8 cellular contexts compared by ENCODE assay signal in the genomic region with DNA sequence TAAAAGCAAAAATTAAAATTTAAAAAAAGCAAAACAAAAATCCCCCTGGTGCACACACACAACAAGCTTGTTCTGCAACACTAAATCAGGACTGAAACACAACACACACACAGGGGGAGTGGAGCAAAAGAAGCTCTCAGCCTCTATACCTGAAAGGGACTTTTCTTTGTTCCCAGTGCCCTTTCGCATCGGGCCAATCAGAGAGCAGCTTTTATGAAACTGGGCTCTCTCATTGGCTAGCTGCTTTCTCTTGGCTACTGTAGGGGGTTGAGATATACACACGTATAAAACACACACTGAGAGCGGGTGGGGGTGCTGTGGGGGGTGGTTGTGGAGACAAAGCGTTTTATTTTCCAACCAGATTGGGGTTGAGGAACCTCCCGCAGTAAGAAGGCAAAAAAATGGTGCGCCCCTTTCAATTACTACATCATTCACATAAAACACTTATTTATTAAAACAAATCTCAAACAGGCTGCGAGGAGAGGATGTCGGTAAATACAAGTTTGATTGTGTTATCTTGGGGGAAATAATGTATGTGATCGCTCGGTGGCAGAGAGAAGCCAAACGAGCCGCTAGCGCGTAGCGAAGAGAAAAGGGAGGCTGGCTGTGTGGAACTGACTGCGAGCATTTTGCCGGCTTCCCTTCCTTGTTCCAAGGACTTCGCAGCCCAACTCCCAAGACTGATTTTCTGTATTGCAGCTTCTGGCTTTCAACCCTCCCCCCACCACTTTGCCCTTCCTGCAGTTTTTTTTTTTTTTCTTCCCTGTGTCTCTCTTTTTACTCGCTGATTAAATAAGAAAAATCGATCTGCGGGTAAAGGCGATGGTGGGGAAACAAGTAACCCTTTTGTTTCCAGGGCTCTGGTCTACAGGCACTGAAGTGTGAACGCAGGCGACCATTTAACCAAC. TPM values are rescaled to one million over a fixed set of nuclear protein-coding genes. Genes with fewer than 3 reads are reported as not detected.
DNase-seq lines count a peak whose midpoint lies in the region; ATAC-seq and TF ChIP-seq lines count a peak whose summit lies in the region.

No MANE protein-coding gene starts in this region.

- H3K9me3 ChIP-seq in thoracic aorta = no peaks in the 10 kb centered on the region

- no peaks in the 10 kb centered on the region for H3K36me3 ChIP-seq in thoracic aorta

- H3K27ac ChIP-seq in thoracic aorta = peak overlapping the region; percentile 64 to 85

- peak; percentile 87 for ATAC-seq in HG02623 (IDR thresholded peaks at IDR 0.05; ENCODE audit: unreplicated experiment)
- ATAC-seq in thoracic aorta (ENCODE audit: insufficient number of reproducible peaks, low FRiP score, low read depth) = no peak

- in situ Hi-C loops in GM13976 (cut with MboI; ENCODE audit: low sequenced_read_pairs, unreplicated experiment) = loop anchor here (10.0 kb wide), 1 partner anchor 156 kb away; no protein-coding TSS in a partner anchor

- DNase-seq in A172 (ENCODE audit: low spot score) (peak; percentile 91), GM13976 (ENCODE audit: low spot score) (peak; percentile 80), NCI-H1092 (lab: John Stamatoyannopoulos, UW) (peak; percentile 86), SKM-1 treated with dmso at 0.1 percent for 144 hours (lab: John Stamatoyannopoulos, UW; ENCODE audit: unreplicated experiment) (peak; percentile 60), epidermal melanocyte (ENCODE audit: insufficient read length, low spot score) (peak; percentile 88), lung microvascular endothelial cell (ENCODE audit: low read depth in 2 of 2) (peak; percentile 93 to 97), thoracic aorta (ENCODE audit: low spot score) (no peak)

- H3K4me1 ChIP-seq in thoracic aorta (ENCODE audit: control insufficient read depth in 1 of 2, low read depth in 2 of 2) = peaks cover 3 to 4% of the 10 kb centered on the region in 2 donors

- no peaks in the 10 kb centered on the region for H3K27me3 ChIP-seq in thoracic aorta (replicated peaks; ENCODE audit: insufficient read depth)

- H3K4me3 ChIP-seq in thoracic aorta = peak overlapping the region; percentile 76

- TF ChIP-seq CTCF in GM13976 (IDR thresholded peaks at IDR 0.05; ENCODE audit: borderline replicate concordance, control extremely low read depth, extremely low read depth, insufficient read depth, missing control alignments) (no peak), thoracic aorta (IDR thresholded peaks at IDR 0.05) (no peak)

RNA-seq across cellular contexts. Expression of a gene that starts 2.5 kb away (rescaled TPM):
- total RNA-seq in A172 (2014; rRNA removed; shearing (Covaris generic)) = 1.8 and 2.1 TPM in 2 replicates
- total RNA-seq in lung microvascular endothelial cell (5.8 and 10.2 TPM in 2 replicates), thoracic aorta (10 to 100 TPM; 13.5 to 30.4 TPM)
